ENCODE assay signal across 1 cellular context in genomic region chr2:165793779-165794519, GRCh38.
TF ChIP-seq lines count a peak whose summit lies in the region.

Gene GALNT3 (minus strand): TSS chr2:165794247. CDS start chr2:165770700, 23,547 bp downstream.

TF ChIP-seq in HEK293, 187 proteins besides CTCF, POLR2A, EP300 and RAD21 (continued from another document and continues in another):
- TF ChIP-seq TSHZ1 (tag by site-specific recombination; IDR thresholded peaks at IDR 0.05; ENCODE audit: borderline replicate concordance) (no peak), ZNF645 (tag by site-specific recombination; IDR thresholded peaks at IDR 0.05) (no peak), ZNF140 (tag by site-specific recombination; IDR thresholded peaks at IDR 0.05) (no peak), ZNF24 (tag by site-specific recombination; IDR thresholded peaks at IDR 0.05) (no peak), PATZ1 (tag by site-specific recombination; IDR thresholded peaks at IDR 0.05) (no peak), ZBTB48 (tag by site-specific recombination; IDR thresholded peaks at IDR 0.05) (peak; percentile 52; the same call in 1 of the 2 replicates), ZNF211 (tag by site-specific recombination; IDR thresholded peaks at IDR 0.05; ENCODE audit: low read depth) (no peak), ZNF391 (tag by site-specific recombination; IDR thresholded peaks at IDR 0.05; ENCODE audit: borderline replicate concordance, low read depth) (0 out of 2 replicates have a peak, but pooled peaks have one; percentile 15), ZNF114 (tag by site-specific recombination; IDR thresholded peaks at IDR 0.05) (no peak), ZNF184 (tag by site-specific recombination; IDR thresholded peaks at IDR 0.05) (no peak), PRDM4 (tag by site-specific recombination; IDR thresholded peaks at IDR 0.05) (no peak), SP2 (tag by site-specific recombination; IDR thresholded peaks at IDR 0.05) (no peak), ZNF362 (tag by site-specific recombination; IDR thresholded peaks at IDR 0.05) (no peak), ZNF19 (tag by site-specific recombination; IDR thresholded peaks at IDR 0.05; ENCODE audit: low read depth) (no peak), FEZF1 (tag by site-specific recombination; IDR thresholded peaks at IDR 0.05) (no peak), ZBTB20 (tag by site-specific recombination; IDR thresholded peaks at IDR 0.05) (no peak), ZNF366 (tag by site-specific recombination; conservative IDR thresholded peaks at IDR 0.05) (no peak; the same call in 1 of the 2 replicates), PRDM10 (tag by site-specific recombination; IDR thresholded peaks at IDR 0.05) (peak; percentile 67; the same call in 1 of the 2 replicates), KLF9 (tag by site-specific recombination; IDR thresholded peaks at IDR 0.05; ENCODE audit: low read depth) (0 out of 2 replicates have a peak, but pooled peaks have one; percentile 35), MEIS1 (CRISPR knock-in tag; IDR thresholded peaks at IDR 0.05; ENCODE audit: borderline replicate concordance) (no peak), ZNF26 (tag by site-specific recombination; IDR thresholded peaks at IDR 0.05) (no peak), ZNF629 (tag by site-specific recombination; IDR thresholded peaks at IDR 0.05) (no peak), ZNF341 (tag by site-specific recombination; IDR thresholded peaks at IDR 0.05; ENCODE audit: low read depth) (no peak), ZIC2 (tag by site-specific recombination; IDR thresholded peaks at IDR 0.05) (peak; percentile 91), ZNF639 (tag by site-specific recombination; IDR thresholded peaks at IDR 0.05) (no peak), ZBTB8A (tag by site-specific recombination; IDR thresholded peaks at IDR 0.05) (peak; percentile 67; the same call in 1 of the 2 replicates), ZNF155 (tag by site-specific recombination; IDR thresholded peaks at IDR 0.05) (no peak), PRDM2 (tag by site-specific recombination; IDR thresholded peaks at IDR 0.05; ENCODE audit: borderline replicate concordance) (0 out of 2 replicates have a peak, but pooled peaks have one; percentile 24), ZNF785 (tag by site-specific recombination; IDR thresholded peaks at IDR 0.05) (no peak), RBAK (tag by site-specific recombination; IDR thresholded peaks at IDR 0.05) (no peak)
